Comparison of ENCODE assay signal across 1 cellular context in the genomic region with DNA sequence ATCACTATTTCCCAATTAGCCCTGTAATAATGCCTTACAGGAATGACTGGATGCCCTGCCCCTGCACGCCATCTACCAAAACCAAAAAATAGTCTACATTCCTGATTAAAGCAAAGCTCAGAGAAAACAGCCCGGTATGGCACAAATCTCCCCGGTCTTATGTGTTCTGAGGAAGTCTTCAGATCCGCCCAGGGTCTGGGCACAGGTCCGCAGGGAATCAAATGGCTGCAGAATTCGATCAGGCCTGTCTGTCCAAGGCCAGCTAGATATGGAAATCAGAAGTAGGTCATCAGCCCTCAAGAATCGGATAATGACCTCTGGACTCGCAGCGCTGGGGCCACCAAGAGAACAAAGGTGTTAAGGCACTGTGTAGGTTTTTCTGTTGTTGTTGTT.
TF ChIP-seq lines count a peak whose summit lies in the region.

No MANE protein-coding gene starts in this region.

TF ChIP-seq in endothelial cell of umbilical vein, 7 proteins besides CTCF, POLR2A, EP300 and RAD21:
- no peak for TF ChIP-seq POLR2AphosphoS5 (IDR thresholded peaks at IDR 0.05; ENCODE audit: insufficient read depth, low read depth, low read length)
- TF ChIP-seq EZH2 (IDR thresholded peaks at IDR 0.05; ENCODE audit: borderline replicate concordance, low read depth, low read length, severe bottlenecking) = no peak
- no peak for TF ChIP-seq MYC (IDR thresholded peaks at IDR 0.05; ENCODE audit: low read depth, low read length)
- no peak for TF ChIP-seq FOS (IDR thresholded peaks at IDR 0.05; ENCODE audit: borderline replicate concordance, insufficient read depth, low read length)
- no peak for TF ChIP-seq MAX (IDR thresholded peaks at IDR 0.05; ENCODE audit: insufficient read depth, insufficient read length)
- TF ChIP-seq JUN (IDR thresholded peaks at IDR 0.05; ENCODE audit: borderline replicate concordance, insufficient read depth, insufficient read length, low read depth) = no peak
- TF ChIP-seq GATA2 (IDR thresholded peaks at IDR 0.05; ENCODE audit: insufficient read depth, insufficient read length, low read depth, low read length) = no peak
TF ChIP-seq in endothelial cell of umbilical vein: peak in this region for 0.
